In the genomic region with DNA sequence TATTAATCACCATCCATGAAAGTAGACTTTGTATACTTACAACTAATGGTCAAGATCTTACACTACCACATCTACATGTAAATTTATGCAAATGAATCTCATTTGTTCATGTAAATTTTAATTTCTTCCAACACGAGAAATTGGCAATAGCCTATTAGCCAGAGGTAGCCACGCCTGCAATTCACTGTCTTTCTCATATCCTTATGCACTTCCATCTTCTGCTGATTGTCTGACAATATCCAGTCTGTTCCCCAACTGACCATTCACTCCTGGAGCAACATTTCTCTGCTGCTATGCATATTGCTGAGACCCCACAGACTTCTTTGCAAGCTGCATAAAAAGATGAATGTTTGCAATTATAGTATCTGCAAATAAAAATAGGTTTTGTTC, we compare ENCODE assay signal across 13 cellular contexts. TPM values are rescaled to one million over a fixed set of nuclear protein-coding genes. Genes with fewer than 3 reads are reported as not detected.
DNase-seq lines count a peak whose midpoint lies in the region; ATAC-seq and TF ChIP-seq lines count a peak whose summit lies in the region.
"Had no signal": no experiment of that assay in that cellular context is flagged by ENCODE, and none has a peak within 500 bp of the region (broad histone marks: within the 10 kb centered on the region; RNA-seq: fewer than 3 reads in every experiment).

No MANE protein-coding gene starts in this region.

- peaks cover 32 to 63% of the 10 kb centered on the region in 2 donors for H3K36me3 ChIP-seq in ascending aorta
- H3K36me3 ChIP-seq in gastroesophageal sphincter: peaks cover 3 to 25% of the 10 kb centered on the region in 2 donors
- H3K36me3 ChIP-seq in skeletal muscle satellite cell (ENCODE audit: insufficient read depth, low read length): peaks cover 60% of the 10 kb centered on the region
- H3K36me3 ChIP-seq in testis (ENCODE audit: low read depth, missing control alignments): no peaks in the 10 kb centered on the region
- H3K36me3 ChIP-seq: BLaER1 treated with 17β-estradiol and CSF1 and Interleukin-3, amounts not matched to agents 10 nM and 100 nM; uterus had no signal

- H3K9ac ChIP-seq in skeletal muscle satellite cell (ENCODE audit: low read depth, low read length): peak overlapping the region; percentile 99
- H3K9ac ChIP-seq: BLaER1 treated with 17β-estradiol and CSF1 and Interleukin-3, amounts not matched to agents 10 nM and 100 nM had no signal

- WGBS in gastroesophageal sphincter (ENCODE audit: low coverage in 1 of 2), 2 donors: 86 to 89% methylated on average over 2 of the region's 2 CpGs
- WGBS in testis, 2 donors: 86 to 91% methylated on average over 2 of the region's 2 CpGs

- peak overlapping the region; percentile 80 for H3K4me2 ChIP-seq in skeletal muscle satellite cell (ENCODE audit: low read length)
- H3K4me2 ChIP-seq: BLaER1 treated with 17β-estradiol and CSF1 and Interleukin-3, amounts not matched to agents 10 nM and 100 nM had no signal

- peak overlapping the region; percentile 97 to 99 for H3K27ac ChIP-seq in ascending aorta
- H3K27ac ChIP-seq in gastroesophageal sphincter: peak overlapping the region in 3 of 4 donors; percentile 12 to 88 (median 80)
- no peak overlapping the region for H3K27ac ChIP-seq in testis
- H3K27ac ChIP-seq: BLaER1 treated with 17β-estradiol and CSF1 and Interleukin-3, amounts not matched to agents 10 nM and 100 nM had no signal

- TF ChIP-seq CTCF in AG10803 (conservative IDR thresholded peaks at IDR 0.05; ENCODE audit: low read length) (no peak), ascending aorta (IDR thresholded peaks at IDR 0.05) (no peak), gastroesophageal sphincter (IDR thresholded peaks at IDR 0.05) (no peak), testis (IDR thresholded peaks at IDR 0.05) (no peak)

- intact Hi-C loops in ascending aorta (cut with DNase I) (loop anchor here (5.0 kb wide), 2 partner anchors 104 to 136 kb away; a partner anchor contains a TSS), testis (cut with DNase I; ENCODE audit: low total_unique reads) (no loop called here)

- DNase-seq in AG10803 (ENCODE audit: low read depth) (no peak), ascending aorta (ENCODE audit: low spot score in 2 of 2) (no peak), kidney tubule cell (ENCODE audit: low spot score) (no peak), NCI-H2171 (lab: John Stamatoyannopoulos, UW) (no peak), testis (no peak)
- DNase-seq: activated B cell treated with CpG ODN at 0.5 μM for 24 hours, NCI-H2171 treated with DMSO at 0.1 percent for 48 hours, uterus had no signal

- H3K9me3 ChIP-seq in ascending aorta: peaks cover 0 to 16% of the 10 kb centered on the region in 2 donors
- H3K9me3 ChIP-seq in gastroesophageal sphincter: peaks cover 0 to 35% (median 0%) of the 10 kb centered on the region in 3 donors
- H3K9me3 ChIP-seq in skeletal muscle satellite cell (replicated peaks; ENCODE audit: low read length): no peaks in the 10 kb centered on the region
- no peaks in the 10 kb centered on the region for H3K9me3 ChIP-seq in testis
- H3K9me3 ChIP-seq: uterus had no signal

- ATAC-seq in gastroesophageal sphincter: no peak
- no peak for ATAC-seq in HG03442 (IDR thresholded peaks at IDR 0.05; ENCODE audit: unreplicated experiment)
- ATAC-seq: GM12878 had no signal

- H3K4me3 ChIP-seq in AG10803 (ENCODE audit: low read length): peak overlapping the region; percentile 81
- H3K4me3 ChIP-seq in ascending aorta: peak overlapping the region; percentile 47 to 76
- H3K4me3 ChIP-seq in gastroesophageal sphincter: peak overlapping the region; percentile 41 to 49
- peak overlapping the region; percentile 80 for H3K4me3 ChIP-seq in skeletal muscle satellite cell (ENCODE audit: low read length)
- no peak overlapping the region for H3K4me3 ChIP-seq in testis
- H3K4me3 ChIP-seq: BLaER1 treated with 17β-estradiol and CSF1 and Interleukin-3, amounts not matched to agents 10 nM and 100 nM; GM12878 had no signal

- no peak for TF ChIP-seq EP300 in gastroesophageal sphincter (IDR thresholded peaks at IDR 0.05)

- no peak for TF ChIP-seq POLR2A in gastroesophageal sphincter (IDR thresholded peaks at IDR 0.05)
- no peak for TF ChIP-seq POLR2A in testis (IDR thresholded peaks at IDR 0.05)

- H3K4me1 ChIP-seq in ascending aorta: peaks cover 0 to 15% of the 10 kb centered on the region in 2 donors
- H3K4me1 ChIP-seq in gastroesophageal sphincter: peaks cover 0 to 24% (median 0%) of the 10 kb centered on the region in 3 donors
- peaks cover 32% of the 10 kb centered on the region for H3K4me1 ChIP-seq in skeletal muscle satellite cell (ENCODE audit: control insufficient read depth, insufficient read depth, low read length)
- H3K4me1 ChIP-seq in testis: peaks cover 12% of the 10 kb centered on the region
- H3K4me1 ChIP-seq: BLaER1 treated with 17β-estradiol and CSF1 and Interleukin-3, amounts not matched to agents 10 nM and 100 nM had no signal

- H3K27me3 ChIP-seq in ascending aorta (no peaks in the 10 kb centered on the region), gastroesophageal sphincter (no peaks in the 10 kb centered on the region), skeletal muscle satellite cell (ENCODE audit: control insufficient read depth, insufficient read depth, low read length) (no peaks in the 10 kb centered on the region), testis (no peaks in the 10 kb centered on the region)
- H3K27me3 ChIP-seq: BLaER1 treated with 17β-estradiol and CSF1 and Interleukin-3, amounts not matched to agents 10 nM and 100 nM; uterus had no signal

RNA-seq across cellular contexts. Expression of a gene that starts 2.5 kb away (rescaled TPM):
- total RNA-seq in ascending aorta (1,040 TPM), gastroesophageal sphincter (100 to 1,000 TPM in 3 of 4 donors, 10 to 100 TPM in 1; 39.4 to 409 (median 243) TPM), testis (10 to 100 TPM; 10.6 to 28.7 TPM)
- 250 and 318 TPM in 2 replicates for total RNA-seq in skeletal muscle satellite cell (2012; rRNA removed)
- 38.8 TPM for polyA plus RNA-seq in testis (ENCODE audit: insufficient read depth, low read depth, low replicate concordance)
- total RNA-seq: activated B cell treated with CpG ODN at 0.5 μM for 24 hours, GM12878 had no signal

Comparison
In these comparisons a context has a peak if more than half of its experiments do, and no peak if none do; other contexts are left out.
1. H3K4me3 ChIP-seq: peak in AG10803 (single experiment), ascending aorta (2 of 2), gastroesophageal sphincter (2 of 2) and skeletal muscle satellite cell (single experiment); none in testis (0 of 2).
2. H3K27ac ChIP-seq: peak in ascending aorta (2 of 2) and gastroesophageal sphincter (3 of 4); none in testis (0 of 2).